24 cellular contexts compared by ENCODE assay signal in the genomic region with DNA sequence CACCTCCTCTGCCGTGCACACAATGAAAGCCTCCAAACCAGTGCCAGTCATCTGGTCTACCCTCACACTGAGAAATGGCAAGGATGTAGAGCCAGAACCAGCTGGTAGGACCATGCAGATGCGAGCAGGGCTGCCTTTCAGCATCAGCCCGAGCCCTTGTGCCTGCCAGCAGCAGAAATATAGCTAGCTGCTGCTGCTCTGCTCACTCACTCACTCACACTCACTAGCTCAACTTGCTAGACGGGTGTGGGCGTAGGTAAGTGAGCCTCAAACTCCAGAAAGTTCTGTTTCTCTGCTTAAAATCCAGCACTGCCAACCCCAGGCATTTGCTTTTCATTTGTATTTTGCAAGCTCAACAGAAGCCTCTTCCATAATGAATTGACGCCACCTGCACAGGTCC.
DNase-seq lines count a peak whose midpoint lies in the region; ATAC-seq and TF ChIP-seq lines count a peak whose summit lies in the region.
"Had no signal": no experiment of that assay in that cellular context is flagged by ENCODE, and none has a peak within 500 bp of the region (broad histone marks: within the 10 kb centered on the region; RNA-seq: fewer than 3 reads in every experiment).

No MANE protein-coding gene starts in this region.

- H3K4me3 ChIP-seq in neuronal stem cell (ENCODE audit: low read length in 2 of 2) (no peak overlapping the region), uterus (no peak overlapping the region), testis (no peak overlapping the region)
- H3K4me3 ChIP-seq: A549; BLaER1 treated with 17β-estradiol and CSF1 and Interleukin-3, amounts not matched to agents 10 nM and 100 nM; GM12878; HAP-1 had no signal

- H3K27ac Mint-ChIP-seq in natural killer cell = no peak overlapping the region
- H3K27ac Mint-ChIP-seq: CD14-positive monocyte; CD4-positive, alpha-beta T cell; CD8-positive, alpha-beta memory T cell; HFFc6 had no signal

- H3K27me3 Mint-ChIP-seq in natural killer cell (ENCODE audit: low read depth in 2 of 2) = peaks cover 0 to 2% of the 10 kb centered on the region in 2 donors

- H3K14ac ChIP-seq in neuronal stem cell (ENCODE audit: low read length) = peak overlapping the region; percentile 15

- H3K9me3 ChIP-seq in neuronal stem cell (replicated peaks in 1 of 2; ENCODE audit: control insufficient read depth in 2 of 2, insufficient read depth in 1 of 2, low read depth in 1 of 2, low read length in 2 of 2) (peaks cover 0 to 3% of the 10 kb centered on the region in 2 donors), uterus (no peaks in the 10 kb centered on the region), testis (no peaks in the 10 kb centered on the region)
- H3K9me3 ChIP-seq: A549, BE2C, HAP-1 had no signal

- TF ChIP-seq CTCF in uterus (IDR thresholded peaks at IDR 0.05) (no peak), testis (IDR thresholded peaks at IDR 0.05) (no peak), natural killer cell (IDR thresholded peaks at IDR 0.05) (no peak)

- H3K4me3 Mint-ChIP-seq in natural killer cell = no peak overlapping the region
- H3K4me3 Mint-ChIP-seq: CD14-positive monocyte; CD4-positive, alpha-beta T cell; CD8-positive, alpha-beta memory T cell; HFFc6 had no signal

- TF ChIP-seq POLR2A in uterus (IDR thresholded peaks at IDR 0.05) (no peak), testis (IDR thresholded peaks at IDR 0.05) (no peak)

- H3K4me1 ChIP-seq in neuronal stem cell (ENCODE audit: control insufficient read depth in 2 of 2, insufficient read depth in 1 of 2, low read depth in 1 of 2, low read length in 2 of 2) (peaks cover 0 to 4% of the 10 kb centered on the region in 2 donors), uterus (no peaks in the 10 kb centered on the region), testis (no peaks in the 10 kb centered on the region)
- H3K4me1 ChIP-seq: BE2C; BLaER1 treated with 17β-estradiol and CSF1 and Interleukin-3, amounts not matched to agents 10 nM and 100 nM; HAP-1 had no signal

- no CpG with 5 or more reads among the region's 6 CpGs for WGBS in neuronal stem cell (ENCODE audit: extremely low coverage in 2 of 2, insufficient read length in 2 of 2, insufficient replicate concordance in 1 of 2), 2 donors
- WGBS in testis, 2 donors = 78 to 88% methylated on average over 6 of the region's 6 CpGs

- no peak overlapping the region for H2BK15ac ChIP-seq in neuronal stem cell (ENCODE audit: low read length)

- no peak overlapping the region for H4K91ac ChIP-seq in neuronal stem cell (ENCODE audit: low read depth, low read length, poor library complexity)

- H3K27ac ChIP-seq in caudate nucleus (ENCODE audit: low read depth, low read length) (peak overlapping the region; percentile 65), neuronal stem cell (replicated peaks; ENCODE audit: low read length) (no peak overlapping the region), uterus (no peak overlapping the region), testis (no peak overlapping the region)
- H3K27ac ChIP-seq: A549; BLaER1 treated with 17β-estradiol and CSF1 and Interleukin-3, amounts not matched to agents 10 nM and 100 nM had no signal

- no peaks in the 10 kb centered on the region for H3K36me3 ChIP-seq in neuronal stem cell (replicated peaks in 1 of 2; ENCODE audit: control insufficient read depth in 2 of 2, insufficient read depth in 2 of 2, low read length in 2 of 2)
- H3K36me3 ChIP-seq in uterus = no peaks in the 10 kb centered on the region
- H3K36me3 ChIP-seq in testis (ENCODE audit: low read depth, missing control alignments) = no peaks in the 10 kb centered on the region
- H3K36me3 ChIP-seq: BE2C; BLaER1 treated with 17β-estradiol and CSF1 and Interleukin-3, amounts not matched to agents 10 nM and 100 nM; HAP-1 had no signal

- no peak overlapping the region for H3K4ac ChIP-seq in neuronal stem cell (ENCODE audit: low read length)

- H3K79me1 ChIP-seq in neuronal stem cell (ENCODE audit: low read depth, low read length) = no peaks in the 10 kb centered on the region

- H2BK12ac ChIP-seq in neuronal stem cell (ENCODE audit: low read length) = no peak overlapping the region

- H2AFZ ChIP-seq in neuronal stem cell (ENCODE audit: low read length) = no peak overlapping the region

- H4K8ac ChIP-seq in neuronal stem cell (ENCODE audit: low read depth, low read length) = no peak overlapping the region

- H3K27me3 ChIP-seq in neuronal stem cell (ENCODE audit: control insufficient read depth in 3 of 3, insufficient read depth in 3 of 3, low read depth in 1 of 3, low read length in 3 of 3) (no peaks in the 10 kb centered on the region), uterus (no peaks in the 10 kb centered on the region), testis (no peaks in the 10 kb centered on the region)
- H3K27me3 ChIP-seq: BE2C; BLaER1 treated with 17β-estradiol and CSF1 and Interleukin-3, amounts not matched to agents 10 nM and 100 nM had no signal

- no peak overlapping the region for H3K18ac ChIP-seq in neuronal stem cell (ENCODE audit: low read length)

- no peaks in the 10 kb centered on the region for H3K4me1 Mint-ChIP-seq in natural killer cell
- H3K4me1 Mint-ChIP-seq: CD14-positive monocyte; CD8-positive, alpha-beta memory T cell had no signal

- no peak overlapping the region for H3K9ac ChIP-seq in neuronal stem cell (ENCODE audit: low read depth, low read length, poor library complexity)
- H3K9ac ChIP-seq: BLaER1 treated with 17β-estradiol and CSF1 and Interleukin-3, amounts not matched to agents 10 nM and 100 nM had no signal

- intact Hi-C loops in posterior vena cava (cut with DNase I) (loop anchor here in 1 of 2 donors (5.0 kb wide), 1 partner anchor 353 kb away; no protein-coding TSS in a partner anchor), uterus (cut with DNase I; ENCODE audit: low total_unique reads) (no loop called here), testis (cut with DNase I; ENCODE audit: low total_unique reads) (no loop called here), natural killer cell (cut with micrococcal nuclease) (no loop called here)

- H2BK120ac ChIP-seq in neuronal stem cell (ENCODE audit: low read depth, low read length) = no peak overlapping the region

- no peak overlapping the region for H3K4me2 ChIP-seq in neuronal stem cell (ENCODE audit: insufficient read depth, low read length, poor library complexity, severe bottlenecking)
- H3K4me2 ChIP-seq: A549; BLaER1 treated with 17β-estradiol and CSF1 and Interleukin-3, amounts not matched to agents 10 nM and 100 nM had no signal

- H3K23ac ChIP-seq in neuronal stem cell (ENCODE audit: low read depth, low read length, poor library complexity) = no peak overlapping the region

- H3K36me3 Mint-ChIP-seq in natural killer cell = no peaks in the 10 kb centered on the region
- H3K36me3 Mint-ChIP-seq: CD14-positive monocyte; CD8-positive, alpha-beta memory T cell had no signal

- no peak for ATAC-seq in natural killer cell
- ATAC-seq: A549, GM12878 had no signal

- DNase-seq in caudate nucleus (lab: John Stamatoyannopoulos, UW) (peak in 43 of 61 donors; percentile 3 to 90 (median 32)), islet precursor cell (peak; percentile 46), neuronal stem cell (ENCODE audit: low spot score) (no peak), posterior vena cava (ENCODE audit: low spot score) (no peak), uterus (no peak), testis (no peak), natural killer cell (no peak)
- DNase-seq: 8988T; ACHN; AML-193; BE2C; CD4-positive, alpha-beta T cell; CD8-positive, alpha-beta memory T cell; DMS 273 treated with DMSO at 0.1 percent for 48 hours; DMS79; EL; GDM1; GOT3; HFFc6 had no signal

- no peak overlapping the region for H2AK5ac ChIP-seq in neuronal stem cell (ENCODE audit: low read depth, low read length)

- H2BK5ac ChIP-seq in neuronal stem cell (ENCODE audit: low read length) = no peak overlapping the region

- H3K9me3 Mint-ChIP-seq in natural killer cell = peaks cover 0 to 3% of the 10 kb centered on the region in 2 donors
- H3K9me3 Mint-ChIP-seq: CD4-positive, alpha-beta T cell had no signal

Comparison
In these comparisons a context has a peak if more than half of its experiments do, and no peak if none do; other contexts are left out.
1. DNase-seq: peak in caudate nucleus (43 of 61) and islet precursor cell (single experiment); none in neuronal stem cell (single experiment), posterior vena cava (single experiment), uterus (0 of 2), testis (single experiment) and natural killer cell (single experiment).